ENCODE assay signal across 8 cellular contexts in genomic region chr6:55578537-55579363, GRCh38. TPM values are rescaled to one million over a fixed set of nuclear protein-coding genes. Genes with fewer than 3 reads are reported as not detected.
DNase-seq lines count a peak whose midpoint lies in the region; ATAC-seq and TF ChIP-seq lines count a peak whose summit lies in the region.

Gene HMGCLL1 (minus strand): TSS chr6:55579192. CDS start chr6:55579055, 137 bp downstream.

- no peak within 1 kb of the TSS for H4K5ac ChIP-seq in mesendoderm (ENCODE audit: low read length)

- no peaks in the 10 kb centered on the region for H3K79me1 ChIP-seq in mesendoderm (ENCODE audit: low read length)

- TF ChIP-seq EP300 in upper lobe of left lung (IDR thresholded peaks at IDR 0.05), result no peak

- H3K18ac ChIP-seq in mesendoderm (ENCODE audit: low read length), result no peak within 1 kb of the TSS

- H3K27me3 ChIP-seq in mesendoderm (ENCODE audit: insufficient read depth, low read length, poor library complexity), result no peaks in the 10 kb centered on the region
- H3K27me3 ChIP-seq in upper lobe of left lung, result no peaks in the 10 kb centered on the region

- no peak within 1 kb of the TSS for H2AFZ ChIP-seq in OCI-LY7 (ENCODE audit: low read length)

- POLR2A ChIA-PET in OCI-LY7 (lab: Charles Lee), result no interaction called here

- intact Hi-C loops in OCI-LY7 (cut with micrococcal nuclease; ENCODE audit: unreplicated experiment), result no loop called here

- H3K56ac ChIP-seq in mesendoderm (ENCODE audit: low read length), result peak within 1 kb of the TSS; percentile 38

- H3K4ac ChIP-seq in mesendoderm (ENCODE audit: low read depth, low read length), result no peak within 1 kb of the TSS

- WGBS in mesendoderm (ENCODE audit: extremely low coverage, insufficient coverage, low lambda C conversion rate), result no CpG with 5 or more reads among the region's 49 CpGs
- WGBS in upper lobe of left lung, 2 donors, result 6 to 12% methylated on average over 37 to 48 of the region's 49 CpGs

- no TSS peak for BruUV-seq in OCI-LY7 (replicated peaks; lab: Mats Ljungman, UMichigan)

- H3K23ac ChIP-seq in mesendoderm (ENCODE audit: low read length), result no peak within 1 kb of the TSS

- no peak within 1 kb of the TSS for H2BK15ac ChIP-seq in mesendoderm (replicated peaks; ENCODE audit: low read depth)

- H3K4me3 ChIP-seq in epithelial cell of proximal tubule (ENCODE audit: low read depth, low read length), result peak within 1 kb of the TSS; percentile 51
- peak within 1 kb of the TSS; percentile 13 for H3K4me3 ChIP-seq in mesendoderm (ENCODE audit: low read length)
- peak within 1 kb of the TSS in 3 of 4 donors; percentile 34 to 48 (median 45) for H3K4me3 ChIP-seq in upper lobe of left lung
- no peak within 1 kb of the TSS for H3K4me3 ChIP-seq in OCI-LY7 (ENCODE audit: low read depth, low read length, poor library complexity, severe bottlenecking)

- H3K27ac ChIP-seq in mesendoderm (ENCODE audit: low read depth, low read length), result no peak within 1 kb of the TSS
- peak within 1 kb of the TSS in 2 of 4 donors; percentile 15 to 52 for H3K27ac ChIP-seq in upper lobe of left lung
- H3K27ac ChIP-seq in OCI-LY7 (ENCODE audit: low read depth, low read length, poor library complexity, severe bottlenecking), result no peak within 1 kb of the TSS

- no peak within 1 kb of the TSS for H2BK120ac ChIP-seq in mesendoderm (ENCODE audit: low read depth, low read length)

- no peak within 1 kb of the TSS for H2BK5ac ChIP-seq in mesendoderm (ENCODE audit: low read length)

- H4K8ac ChIP-seq in mesendoderm (ENCODE audit: low read depth, low read length), result no peak within 1 kb of the TSS

- H3K36me3 ChIP-seq in mesendoderm (ENCODE audit: control insufficient read depth, insufficient read depth, low read length) (no peaks in the 10 kb centered on the region), upper lobe of left lung (no peaks in the 10 kb centered on the region), OCI-LY7 (ENCODE audit: insufficient read depth, low read length) (no peaks in the 10 kb centered on the region)

- no peaks in the 10 kb centered on the region for H3K79me2 ChIP-seq in mesendoderm (ENCODE audit: control insufficient read depth, insufficient read depth, low read length)
- no peaks in the 10 kb centered on the region for H3K79me2 ChIP-seq in OCI-LY7 (ENCODE audit: insufficient read depth, low read depth, low read length)

- DNase-seq in Ammon's horn (ENCODE audit: low spot score) (peak; percentile 84), NCI-H446 (lab: John Stamatoyannopoulos, UW) (peak; percentile 33 to 75), epithelial cell of proximal tubule (ENCODE audit: low read depth) (no peak), mesendoderm (peak; percentile 76), upper lobe of left lung (peak; percentile 48 to 90), NCI-H1092 treated with DMSO at 0.1 percent for 48 hours (lab: John Stamatoyannopoulos, UW) (no peak), OCI-M1 (lab: John Stamatoyannopoulos, UW) (no peak), OCI-LY7 (ENCODE audit: low spot score) (no peak)

- ATAC-seq in upper lobe of left lung (ENCODE audit: low FRiP score in 2 of 2), result peak; percentile 73 to 76

- H3K9me2 ChIP-seq in OCI-LY7 (ENCODE audit: insufficient read depth, low read length), result no peaks in the 10 kb centered on the region

- no peak within 1 kb of the TSS for H3K9ac ChIP-seq in mesendoderm (ENCODE audit: low read length)

- H3K4me2 ChIP-seq in mesendoderm (ENCODE audit: low read length) (peak within 1 kb of the TSS; percentile 50), OCI-LY7 (ENCODE audit: low read length) (no peak within 1 kb of the TSS)

- TF ChIP-seq CTCF in epithelial cell of proximal tubule (conservative IDR thresholded peaks at IDR 0.05; ENCODE audit: low read depth, low read length), result no peak
- no peak for TF ChIP-seq CTCF in upper lobe of left lung (IDR thresholded peaks at IDR 0.05)
- TF ChIP-seq CTCF in OCI-LY7 (conservative IDR thresholded peaks at IDR 0.05; ENCODE audit: low read length), result no peak

- TF ChIP-seq POLR2A in upper lobe of left lung (IDR thresholded peaks at IDR 0.05), result no peak

- no peaks in the 10 kb centered on the region for H4K20me1 ChIP-seq in OCI-LY7 (ENCODE audit: insufficient read depth, low read length)

- CTCF ChIA-PET in OCI-LY7 (lab: Charles Lee; ENCODE audit: unreplicated experiment), result no interaction called here

- no peaks in the 10 kb centered on the region for H3K4me1 ChIP-seq in mesendoderm (ENCODE audit: control insufficient read depth, low read depth, low read length)
- no peaks in the 10 kb centered on the region for H3K4me1 ChIP-seq in upper lobe of left lung
- H3K4me1 ChIP-seq in OCI-LY7 (ENCODE audit: insufficient read depth, low read length, poor library complexity, severe bottlenecking), result no peaks in the 10 kb centered on the region

- no peak within 1 kb of the TSS for H2AK5ac ChIP-seq in mesendoderm (ENCODE audit: low read length)

- H3K9me3 ChIP-seq in upper lobe of left lung (no peaks in the 10 kb centered on the region), OCI-LY7 (ENCODE audit: low read length) (peaks cover under 1% of the 10 kb centered on the region; the same call in 1 of the 2 replicates)

RNA-seq across cellular contexts. Expression of gene HMGCLL1, which starts in this region (rescaled TPM):
- total RNA-seq in epithelial cell of proximal tubule, result 0.06 and 1.4 TPM in 2 replicates
- polyA plus RNA-seq in mesendoderm (2013, experiment 1 of 2), result 0.07 TPM
- polyA plus RNA-seq in mesendoderm (2013, experiment 2 of 2), result 0.07 TPM
- 1 to 10 TPM in 5 of 6 donors, under 1 TPM in 1; 0.98 to 4.3 (median 2.0) TPM for total RNA-seq in upper lobe of left lung
- total RNA-seq in OCI-LY7 (2014; rRNA removed; shearing (Covaris generic)), result not detected in 2 replicates
- total RNA-seq in OCI-LY7 (2022), result not detected in 2 replicates

Comparison
In these comparisons a context has a peak if more than half of its experiments do, and no peak if none do; other contexts are left out.
1. DNase-seq: peak in Ammon's horn (single experiment), NCI-H446 (2 of 2), mesendoderm (single experiment) and upper lobe of left lung (2 of 2); none in epithelial cell of proximal tubule (single experiment), NCI-H1092 treated with DMSO at 0.1 percent for 48 hours (single experiment), OCI-M1 (single experiment) and OCI-LY7 (single experiment).